Comparison of ENCODE assay signal across 11 cellular contexts in the genomic region with DNA sequence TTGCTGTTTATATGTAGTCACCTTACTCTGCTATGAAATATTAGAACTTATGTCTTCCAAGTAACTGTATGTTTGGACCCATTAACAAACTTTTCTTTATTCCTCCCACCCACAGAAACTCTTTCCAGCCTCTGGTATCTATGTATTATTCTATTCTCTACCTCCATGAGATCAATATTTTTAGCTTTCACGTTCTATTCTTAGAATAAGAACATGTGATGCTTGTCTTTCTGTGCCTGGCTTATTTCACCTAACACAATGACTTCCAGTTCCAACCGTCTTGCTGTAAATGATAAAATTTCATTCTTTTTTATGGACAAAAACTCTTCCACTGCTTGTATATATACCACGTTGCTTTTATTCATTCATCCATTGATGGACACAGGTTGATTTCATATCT. TPM values are rescaled to one million over a fixed set of nuclear protein-coding genes. Genes with fewer than 3 reads are reported as not detected.
"Had no signal": no experiment of that assay in that cellular context is flagged by ENCODE, and none has a peak within 500 bp of the region (broad histone marks: within the 10 kb centered on the region; RNA-seq: fewer than 3 reads in every experiment).

No MANE protein-coding gene starts in this region.

RNA-seq across cellular contexts. Expression of a gene that starts 14.4 kb away (rescaled TPM):
- total RNA-seq: stomach, subcutaneous adipose tissue, temporal lobe, thoracic aorta, tibial nerve, transverse colon, ureter, urinary bladder, vagina had no signal
- polyA plus RNA-seq: stomach, urinary bladder had no signal

RNA-seq across cellular contexts. Expression of a gene that starts 39.3 kb away (rescaled TPM):
- total RNA-seq: subcutaneous adipose tissue, suprapubic skin, temporal lobe, testis, thoracic aorta, tibial nerve, transverse colon, ureter, urinary bladder, vagina had no signal
- polyA plus RNA-seq: stomach, urinary bladder had no signal
